ENCODE assay signal across 1 cellular context in genomic region chr16:22161999-22162657, GRCh38.
TF ChIP-seq lines count a peak whose summit lies in the region.

Gene SDR42E2 (plus strand): TSS chr16:22162506. CDS start chr16:22165583, 3,077 bp downstream.

TF ChIP-seq in HEK293, 187 proteins besides CTCF, POLR2A, EP300 and RAD21 (continued from another document):
- TF ChIP-seq OSR2 (tag by site-specific recombination; IDR thresholded peaks at IDR 0.05) (no peak), SP2 (tag by site-specific recombination; IDR thresholded peaks at IDR 0.05) (peak; percentile 52), ZNF211 (tag by site-specific recombination; IDR thresholded peaks at IDR 0.05; ENCODE audit: low read depth) (no peak), ZNF169 (tag by site-specific recombination; IDR thresholded peaks at IDR 0.05) (no peak)
